ENCODE assay signal across 15 cellular contexts in genomic region chr1:219040291-219040690, GRCh38.
DNase-seq lines count a peak whose midpoint lies in the region; ATAC-seq and TF ChIP-seq lines count a peak whose summit lies in the region.
"Had no signal": no experiment of that assay in that cellular context is flagged by ENCODE, and none has a peak within 500 bp of the region (broad histone marks: within the 10 kb centered on the region; RNA-seq: fewer than 3 reads in every experiment).

No MANE protein-coding gene starts in this region.

- H3K27me3 ChIP-seq in HAP-1 (ENCODE audit: low read depth), result no peaks in the 10 kb centered on the region
- no peaks in the 10 kb centered on the region for H3K27me3 ChIP-seq in SJSA1 (replicated peaks)

- H3K36me3 ChIP-seq in HAP-1 (replicated peaks), result no peaks in the 10 kb centered on the region
- no peaks in the 10 kb centered on the region; the same call in 1 of the 2 replicates for H3K36me3 ChIP-seq in SJSA1

- intact Hi-C loops in natural killer cell (cut with micrococcal nuclease), result no loop called here

- H3K4me1 ChIP-seq in HAP-1 (peaks cover 32% of the 10 kb centered on the region), SJSA1 (replicated peaks) (peaks cover 28% of the 10 kb centered on the region)

- H3K4me3 Mint-ChIP-seq in progenitor cell of endocrine pancreas (ENCODE audit: low read depth), result no peak overlapping the region
- no peak overlapping the region for H3K4me3 Mint-ChIP-seq in natural killer cell
- H3K4me3 Mint-ChIP-seq: B cell; CD4-positive, alpha-beta T cell; H9 had no signal

- ATAC-seq in natural killer cell (no peak), HG02571 (IDR thresholded peaks at IDR 0.05; ENCODE audit: unreplicated experiment) (no peak), GM18858 (IDR thresholded peaks at IDR 0.05; ENCODE audit: unreplicated experiment) (no peak)
- ATAC-seq: GM12878, HepG2 had no signal

- H3K4me1 Mint-ChIP-seq in progenitor cell of endocrine pancreas (ENCODE audit: low read depth) (peaks cover 26% of the 10 kb centered on the region), natural killer cell (no peaks in the 10 kb centered on the region)
- H3K4me1 Mint-ChIP-seq: B cell had no signal

- TF ChIP-seq CTCF in fibroblast of villous mesenchyme (IDR thresholded peaks at IDR 0.05; ENCODE audit: insufficient read depth, low read depth, low read length) (no peak), progenitor cell of endocrine pancreas (IDR thresholded peaks at IDR 0.05; ENCODE audit: unreplicated experiment) (no peak), natural killer cell (IDR thresholded peaks at IDR 0.05) (no peak)

- H3K27me3 Mint-ChIP-seq in progenitor cell of endocrine pancreas, result no peaks in the 10 kb centered on the region
- H3K27me3 Mint-ChIP-seq in natural killer cell (ENCODE audit: low read depth in 2 of 2), result no peaks in the 10 kb centered on the region
- H3K27me3 Mint-ChIP-seq: B cell; CD4-positive, alpha-beta T cell had no signal

- H3K27ac ChIP-seq in SJSA1, result peak overlapping the region; percentile 89

- DNase-seq in HAP-1 (ENCODE audit: low spot score in 2 of 2) (peak; percentile 9 to 91), SJSA1 (ENCODE audit: low read depth in 1 of 2, low spot score in 2 of 2) (no peak), fibroblast of villous mesenchyme (ENCODE audit: low read depth) (peak; percentile 23), progenitor cell of endocrine pancreas (ENCODE audit: low spot score, unreplicated experiment) (no peak), natural killer cell (no peak)
- DNase-seq: C1 segment of cervical spinal cord; CD4-positive, alpha-beta T cell; DMS79; GOT3; H9 had no signal

- H3K36me3 Mint-ChIP-seq in progenitor cell of endocrine pancreas (ENCODE audit: insufficient read depth) (peaks cover 20% of the 10 kb centered on the region), natural killer cell (no peaks in the 10 kb centered on the region)

- in situ Hi-C loops in HAP-1 (cut with MboI; ENCODE audit: low sequenced_read_pairs), result no loop called here

- peaks cover 15% of the 10 kb centered on the region for H3K9me3 Mint-ChIP-seq in progenitor cell of endocrine pancreas (ENCODE audit: low read depth)
- peaks cover 0 to 7% of the 10 kb centered on the region in 2 donors for H3K9me3 Mint-ChIP-seq in natural killer cell

- H3K4me3 ChIP-seq in HAP-1 (no peak overlapping the region), SJSA1 (no peak overlapping the region), fibroblast of villous mesenchyme (ENCODE audit: low read depth, low read length) (no peak overlapping the region)
- H3K4me3 ChIP-seq: GM12878 had no signal

- H3K27ac Mint-ChIP-seq in progenitor cell of endocrine pancreas (peak overlapping the region; percentile 60), natural killer cell (no peak overlapping the region)
- H3K27ac Mint-ChIP-seq: B cell; CD4-positive, alpha-beta T cell; H9 had no signal

- H3K9me3 ChIP-seq in HAP-1 (no peaks in the 10 kb centered on the region), SJSA1 (replicated peaks) (no peaks in the 10 kb centered on the region)

Comparison
In these comparisons a context has a peak if more than half of its experiments do, and no peak if none do; other contexts are left out.
1. DNase-seq: peak in HAP-1 (2 of 2) and fibroblast of villous mesenchyme (single experiment); none in SJSA1 (0 of 2), progenitor cell of endocrine pancreas (single experiment) and natural killer cell (single experiment).